In the genomic region with DNA sequence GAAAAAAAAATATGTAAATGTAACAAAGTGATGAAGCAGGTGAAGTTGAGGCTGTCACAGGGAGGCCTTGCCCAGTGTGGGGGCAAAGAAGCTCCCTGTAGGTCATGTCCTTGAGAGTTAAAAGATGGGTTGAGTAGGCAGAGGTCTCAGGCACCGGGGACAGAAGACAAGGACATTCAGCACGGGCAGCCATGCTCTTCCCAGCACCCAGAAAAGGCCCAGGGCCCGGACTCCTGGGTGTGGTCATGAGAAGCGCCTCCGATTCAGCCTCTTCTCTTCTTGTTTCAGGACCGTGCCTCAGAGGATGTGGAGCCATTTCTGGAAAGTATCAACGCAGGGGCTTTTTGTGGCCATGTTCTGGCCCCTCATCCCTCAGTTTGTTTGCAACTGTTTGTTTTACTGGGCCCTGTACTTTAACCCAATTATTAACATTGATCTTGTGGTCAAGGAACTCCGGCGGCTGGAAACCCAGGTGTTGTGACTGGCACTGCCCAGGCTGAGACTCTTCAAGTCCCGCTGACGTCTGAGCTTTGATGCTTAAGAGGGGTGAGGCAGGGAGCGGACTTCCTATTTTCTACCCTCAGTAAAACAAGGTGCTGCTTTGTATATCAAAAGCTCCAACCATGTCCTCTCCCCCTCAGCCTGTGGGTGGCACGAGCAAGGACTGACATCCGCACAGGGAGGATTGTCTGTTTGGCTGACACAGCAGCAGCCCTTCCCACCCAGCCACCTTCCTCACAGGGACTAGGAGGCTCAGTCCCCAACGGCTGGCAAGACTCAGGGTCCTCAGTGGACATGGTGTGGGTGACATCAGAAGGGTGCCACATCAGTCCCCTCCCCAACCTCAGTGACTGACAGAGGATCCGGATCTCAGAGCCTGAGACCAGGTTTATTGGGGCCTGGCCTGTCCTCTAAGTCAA, we compare ENCODE assay signal across 32 cellular contexts. TPM values are rescaled to one million over a fixed set of nuclear protein-coding genes. Genes with fewer than 3 reads are reported as not detected.
DNase-seq lines count a peak whose midpoint lies in the region; ATAC-seq and TF ChIP-seq lines count a peak whose summit lies in the region.
"Had no signal": no experiment of that assay in that cellular context is flagged by ENCODE, and none has a peak within 500 bp of the region (broad histone marks: within the 10 kb centered on the region; RNA-seq: fewer than 3 reads in every experiment).

No MANE protein-coding gene starts in this region.

- no peak for TF ChIP-seq POLR2A in stomach (IDR thresholded peaks at IDR 0.05)

- TF ChIP-seq CTCF in endothelial cell (IDR thresholded peaks at IDR 0.05; ENCODE audit: unreplicated experiment) = no peak
- TF ChIP-seq CTCF in stomach (IDR thresholded peaks at IDR 0.05) = no peak

- H3K4me1 Mint-ChIP-seq in activated T-cell treated with anti-CD3 and anti-CD28 coated beads, Interleukin-2, amount 50 U/mL, for 24 hours (ENCODE audit: low read depth) = peaks cover 3% of the 10 kb centered on the region
- peaks cover 4% of the 10 kb centered on the region for H3K4me1 Mint-ChIP-seq in activated T-cell treated with anti-CD3 and anti-CD28 coated beads, Interleukin-2, amount 50 U/mL, for 72 hours (ENCODE audit: low read depth)
- no peaks in the 10 kb centered on the region for H3K4me1 Mint-ChIP-seq in endothelial cell (ENCODE audit: unreplicated experiment)
- H3K4me1 Mint-ChIP-seq: brain, CD14-positive monocyte had no signal

- 68 to 77% (median 69%) methylated on average over 16 of the region's 16 CpGs for WGBS in stomach, 5 donors

- H3K27me3 ChIP-seq in stomach (no peaks in the 10 kb centered on the region), H7 (ENCODE audit: control insufficient read depth, insufficient read depth, low read length) (no peaks in the 10 kb centered on the region)
- H3K27me3 ChIP-seq: heart right ventricle, suprapubic skin had no signal

- intact Hi-C loops in stomach (cut with DNase I; ENCODE audit: low total_unique reads) (no loop called here), left ventricle myocardium superior (cut with micrococcal nuclease) (no loop called here)

- H3K4me1 ChIP-seq in stomach = peaks cover 0 to 26% (median 17%) of the 10 kb centered on the region in 4 donors
- H3K4me1 ChIP-seq: Caco-2, HAP-1, heart right ventricle, suprapubic skin had no signal

- peaks cover 72% of the 10 kb centered on the region for H3K36me3 Mint-ChIP-seq in activated T-cell treated with anti-CD3 and anti-CD28 coated beads, Interleukin-2, amount 50 U/mL, for 24 hours (ENCODE audit: low read depth)
- H3K36me3 Mint-ChIP-seq in activated T-cell treated with anti-CD3 and anti-CD28 coated beads, Interleukin-2, amount 50 U/mL, for 72 hours (ENCODE audit: insufficient read depth in 2 of 2) = peaks cover 5 to 22% of the 10 kb centered on the region in 2 donors
- peaks cover 34% of the 10 kb centered on the region for H3K36me3 Mint-ChIP-seq in endothelial cell (ENCODE audit: low read depth, unreplicated experiment)

- H3K9me3 Mint-ChIP-seq in activated T-cell treated with anti-CD3 and anti-CD28 coated beads, Interleukin-2, amount 50 U/mL, for 24 hours = no peaks in the 10 kb centered on the region
- H3K9me3 Mint-ChIP-seq in activated T-cell treated with anti-CD3 and anti-CD28 coated beads, Interleukin-2, amount 50 U/mL, for 72 hours = peaks cover 0 to 1% of the 10 kb centered on the region in 2 donors
- H3K9me3 Mint-ChIP-seq in endothelial cell (ENCODE audit: unreplicated experiment) = no peaks in the 10 kb centered on the region
- H3K9me3 Mint-ChIP-seq: brain; CD14-positive monocyte; memory B cell; stimulated activated naive B cell treated with anti-CD40 and anti-IgM and Interleukin-4, amounts not matched to agents 10 μg/mL and 1 μg/mL and 100 μg/mL, for 72 hours had no signal

- no peak overlapping the region for H3K4me3 Mint-ChIP-seq in activated T-cell treated with anti-CD3 and anti-CD28 coated beads, Interleukin-2, amount 50 U/mL, for 24 hours
- no peak overlapping the region for H3K4me3 Mint-ChIP-seq in activated T-cell treated with anti-CD3 and anti-CD28 coated beads, Interleukin-2, amount 50 U/mL, for 72 hours
- peak overlapping the region; percentile 51 for H3K4me3 Mint-ChIP-seq in endothelial cell (ENCODE audit: unreplicated experiment)
- H3K4me3 Mint-ChIP-seq: brain; CD14-positive monocyte; memory B cell; stimulated activated naive B cell treated with anti-CD40 and anti-IgM and Interleukin-4, amounts not matched to agents 10 μg/mL and 1 μg/mL and 100 μg/mL, for 72 hours had no signal

- H3K27me3 Mint-ChIP-seq in activated T-cell treated with anti-CD3 and anti-CD28 coated beads, Interleukin-2, amount 50 U/mL, for 24 hours = no peaks in the 10 kb centered on the region
- H3K27me3 Mint-ChIP-seq in activated T-cell treated with anti-CD3 and anti-CD28 coated beads, Interleukin-2, amount 50 U/mL, for 72 hours (ENCODE audit: low read depth) = no peaks in the 10 kb centered on the region
- H3K27me3 Mint-ChIP-seq in endothelial cell (ENCODE audit: unreplicated experiment) = no peaks in the 10 kb centered on the region
- H3K27me3 Mint-ChIP-seq: brain; memory B cell; stimulated activated naive B cell treated with anti-CD40 and anti-IgM and Interleukin-4, amounts not matched to agents 10 μg/mL and 1 μg/mL and 100 μg/mL, for 72 hours had no signal

- peak overlapping the region in 3 of 5 donors; percentile 29 to 82 (median 29) for H3K27ac ChIP-seq in stomach
- H3K27ac ChIP-seq: 22Rv1, heart right ventricle, suprapubic skin had no signal

- no peak for DNase-seq in activated T-cell treated with anti-CD3 and anti-CD28 coated beads, Interleukin-2, amount 50 U/mL, for 24 hours
- DNase-seq in activated T-cell treated with anti-CD3 and anti-CD28 coated beads, Interleukin-2, amount 50 U/mL, for 72 hours = no peak
- no peak for DNase-seq in endothelial cell (ENCODE audit: low spot score)
- DNase-seq in mucosa of gallbladder (ENCODE audit: low spot score) = peak; percentile 57
- DNase-seq in stomach = peak; percentile 29
- no peak for DNase-seq in SW 1271 (lab: John Stamatoyannopoulos, UW)
- DNase-seq in H7 = no peak
- no peak for DNase-seq in left ventricle myocardium superior
- DNase-seq: activated CD4-positive, alpha-beta T cell treated with anti-CD3 and anti-CD28 coated beads for 4 hours; activated CD8-positive, alpha-beta memory T cell treated with anti-CD3 and anti-CD28 coated beads for 24 hours; activated gamma-delta T cell; activated T-cell treated with anti-CD3 and anti-CD28 coated beads, Interleukin-2, amount 50 U/mL, for 1 hour; Caco-2; heart right ventricle; Karpas-422; NCI-H1417; NCI-H2029; NCI-H524; stimulated activated naive B cell treated with anti-CD40 and anti-IgM and Interleukin-4, amounts not matched to agents 10 μg/mL and 1 μg/mL and 100 μg/mL, for 72 hours; T-helper 2 cell had no signal

- H3K4me3 ChIP-seq in stomach (no peak overlapping the region), H7 (ENCODE audit: insufficient read depth, low read depth, low read length) (no peak overlapping the region)
- H3K4me3 ChIP-seq: HAP-1, heart right ventricle, suprapubic skin had no signal

- peak overlapping the region; percentile 61 for H3K27ac Mint-ChIP-seq in activated T-cell treated with anti-CD3 and anti-CD28 coated beads, Interleukin-2, amount 50 U/mL, for 24 hours
- no peak overlapping the region for H3K27ac Mint-ChIP-seq in activated T-cell treated with anti-CD3 and anti-CD28 coated beads, Interleukin-2, amount 50 U/mL, for 72 hours
- H3K27ac Mint-ChIP-seq in endothelial cell (ENCODE audit: unreplicated experiment) = no peak overlapping the region
- H3K27ac Mint-ChIP-seq: memory B cell had no signal

- ATAC-seq in activated T-cell treated with anti-CD3 and anti-CD28 coated beads, Interleukin-2, amount 50 U/mL, for 72 hours (replicated peaks in 1 of 2) = no peak
- no peak for ATAC-seq in left ventricle myocardium superior
- ATAC-seq: heart right ventricle; stimulated activated naive B cell treated with anti-CD40 and anti-IgM and Interleukin-4, amounts not matched to agents 10 μg/mL and 1 μg/mL and 100 μg/mL, for 72 hours had no signal

- TF ChIP-seq EP300 in stomach (IDR thresholded peaks at IDR 0.05) = no peak

- H3K9me3 ChIP-seq in stomach = no peaks in the 10 kb centered on the region
- H3K9me3 ChIP-seq: Caco-2, HAP-1, heart right ventricle, suprapubic skin had no signal

- H3K36me3 ChIP-seq in stomach (peaks cover 55 to 71% (median 66%) of the 10 kb centered on the region in 4 donors), H7 (replicated peaks; ENCODE audit: control insufficient read depth, insufficient read depth, low read length) (peaks cover 14% of the 10 kb centered on the region)

RNA-seq across cellular contexts. Expression of gene PLA2G10, which starts 26.5 kb away (rescaled TPM):
- total RNA-seq in activated T-cell treated with anti-CD3 and anti-CD28 coated beads, Interleukin-2, amount 50 U/mL, for 72 hours = not detected
- total RNA-seq in endothelial cell (ENCODE audit: unreplicated experiment) (0.28 TPM), mucosa of gallbladder (7.0 TPM), stomach (10 to 100 TPM in 1 of 5 donors, 1 to 10 TPM in 2, not detected in 2; 1.6 to 14.2 (median 4.6) TPM), left ventricle myocardium superior (not detected)
- 1 to 10 TPM; 1.4 to 5.7 (median 2.6) TPM for polyA plus RNA-seq in stomach
- total RNA-seq in H7 (2014; rRNA removed; shearing (Covaris generic)) = not detected in 2 replicates
- total RNA-seq: cerebellum, endothelial cell of umbilical vein, frontal cortex, G401, heart right ventricle, kidney epithelial cell, pulmonary artery endothelial cell, suprapubic skin had no signal
- polyA plus RNA-seq: CD14-positive monocyte had no signal

RNA-seq across cellular contexts. Expression of gene BFAR, which starts 34.9 kb away (rescaled TPM):
- total RNA-seq in activated T-cell treated with anti-CD3 and anti-CD28 coated beads, Interleukin-2, amount 50 U/mL, for 72 hours = 10 to 100 TPM; 67.3 to 79.7 TPM
- total RNA-seq in endothelial cell (ENCODE audit: unreplicated experiment) (80.7 TPM), mucosa of gallbladder (62.4 TPM), stomach (100 to 1,000 TPM in 1 of 5 donors, 10 to 100 TPM in 4; 18.2 to 113 (median 93.8) TPM), left ventricle myocardium superior (36.3 TPM)
- 10 to 100 TPM; 27.8 to 46.6 (median 31.5) TPM for polyA plus RNA-seq in stomach
- 99.8 and 114 TPM in 2 replicates for total RNA-seq in H7 (2014; rRNA removed; shearing (Covaris generic))

RNA-seq across cellular contexts. Expression of gene NPIPA3, which starts 35.6 kb away (rescaled TPM):
- 1 to 10 TPM; 1.3 to 3.1 TPM for total RNA-seq in activated T-cell treated with anti-CD3 and anti-CD28 coated beads, Interleukin-2, amount 50 U/mL, for 72 hours
- total RNA-seq in endothelial cell (ENCODE audit: unreplicated experiment) (2.4 TPM), mucosa of gallbladder (2.3 TPM), stomach (1 to 10 TPM in 1 of 5 donors, not detected in 4; 1.7 TPM), left ventricle myocardium superior (2.3 TPM)
- under 1 TPM in 1 of 3 donors, not detected in 2; 0.90 TPM for polyA plus RNA-seq in stomach
- total RNA-seq in H7 (2014; rRNA removed; shearing (Covaris generic)) = 0.70 and 1.1 TPM in 2 replicates
- polyA plus RNA-seq: CD14-positive monocyte had no signal

RNA-seq across cellular contexts. Expression of gene PARN, which starts 37.5 kb away (rescaled TPM):
- total RNA-seq in activated T-cell treated with anti-CD3 and anti-CD28 coated beads, Interleukin-2, amount 50 U/mL, for 72 hours = 10 to 100 TPM; 56.1 to 68.9 TPM
- 25.2 TPM for total RNA-seq in endothelial cell (ENCODE audit: unreplicated experiment)
- total RNA-seq in mucosa of gallbladder = 33.5 TPM
- total RNA-seq in stomach = 10 to 100 TPM; 11.3 to 75.3 (median 39.5) TPM
- polyA plus RNA-seq in stomach = 10 to 100 TPM in 2 of 3 donors, 1 to 10 TPM in 1; 9.9 to 16.0 (median 10.7) TPM
- total RNA-seq in H7 (2014; rRNA removed; shearing (Covaris generic)) = 33.2 and 42.7 TPM in 2 replicates
- total RNA-seq in left ventricle myocardium superior = 17.6 TPM

Comparison
In these comparisons a context has a peak if more than half of its experiments do, and no peak if none do; other contexts are left out.
1. DNase-seq: peak in mucosa of gallbladder (single experiment) and stomach (single experiment); none in activated T-cell treated with anti-CD3 and anti-CD28 coated beads, Interleukin-2, amount 50 U/mL, for 24 hours (single experiment), activated T-cell treated with anti-CD3 and anti-CD28 coated beads, Interleukin-2, amount 50 U/mL, for 72 hours (0 of 2), endothelial cell (single experiment), SW 1271 (0 of 2), H7 (single experiment) and left ventricle myocardium superior (single experiment).